Comparison of ENCODE assay signal across 32 cellular contexts in genomic region chr4:80911458-80911857, GRCh38.
DNase-seq lines count a peak whose midpoint lies in the region; ATAC-seq, FAIRE-seq and TF ChIP-seq lines count a peak whose summit lies in the region.
"Had no signal": no experiment of that assay in that cellular context is flagged by ENCODE, and none has a peak within 500 bp of the region (broad histone marks: within the 10 kb centered on the region; RNA-seq: fewer than 3 reads in every experiment).

No MANE protein-coding gene starts in this region.

- POLR2A ChIA-PET in GM12878 (lab: Charles Lee) = no interaction called here

- H2AFZ ChIP-seq in GM12878 (ENCODE audit: control insufficient read depth, low read depth, low read length) = no peak overlapping the region

- no peaks in the 10 kb centered on the region for H3K4me1 ChIP-seq in GM12878 (ENCODE audit: control insufficient read depth, insufficient read depth, low read length)
- H3K4me1 ChIP-seq: gastroesophageal sphincter, left ventricle myocardium inferior, right atrium auricular region had no signal

- H3K79me2 ChIP-seq in GM12878 (ENCODE audit: control insufficient read depth, insufficient read depth, low read length) = no peaks in the 10 kb centered on the region

- BruUV-seq in GM12878 (replicated peaks; lab: Mats Ljungman, UMichigan) = no TSS peak

- TF ChIP-seq EP300 in GM12878 (IDR thresholded peaks at IDR 0.05; ENCODE audit: borderline replicate concordance in 1 of 2, control insufficient read depth in 1 of 2, low read depth in 2 of 2, low read length in 2 of 2) = no peak

- H3K27me3 Mint-ChIP-seq in activated T-cell treated with anti-CD3 and anti-CD28 coated beads, Interleukin-2, amount 50 U/mL, for 72 hours (ENCODE audit: low read depth) = peaks cover 4% of the 10 kb centered on the region
- H3K27me3 Mint-ChIP-seq: activated CD4-positive, alpha-beta T cell treated with anti-CD3 and anti-CD28 coated beads, Interleukin-2, amount 10 ng/mL, durations not matched to agents 24 days and 14 days; B cell; dendritic cell treated with granulocyte-macrophage colony-stimulating factor and Interleukin-4, amounts not matched to agents 40 ng/mL and 50 ng/mL, for 4 days; naive thymus-derived CD8-positive, alpha-beta T cell; stimulated activated memory B cell treated with anti-CD40 and anti-IgM and Interleukin-4, amounts not matched to agents 10 μg/mL and 1 μg/mL and 100 μg/mL, for 72 hours had no signal

- H3K27me3 ChIP-seq in GM12878 (replicated peaks in 1 of 2; ENCODE audit: control insufficient read depth in 2 of 2, insufficient read depth in 2 of 2, low read length in 1 of 2) = no peaks in the 10 kb centered on the region
- H3K27me3 ChIP-seq: gastroesophageal sphincter, ovary, right atrium auricular region had no signal

- FAIRE-seq in GM12878 (lab: Jason Lieb, UNC) = no peak
- no peak for FAIRE-seq in H54 (lab: Jason Lieb, UNC)
- FAIRE-seq: A204.1, endometrium had no signal

- no peaks in the 10 kb centered on the region for H4K20me1 ChIP-seq in GM12878 (ENCODE audit: control insufficient read depth, insufficient read depth)

- no peak overlapping the region for H3K4me2 ChIP-seq in GM12878 (ENCODE audit: control insufficient read depth, insufficient read depth)

- H3K4me1 Mint-ChIP-seq in activated T-cell treated with anti-CD3 and anti-CD28 coated beads, Interleukin-2, amount 50 U/mL, for 72 hours (ENCODE audit: low read depth) = peaks cover 14% of the 10 kb centered on the region
- H3K4me1 Mint-ChIP-seq: activated naive CD4-positive, alpha-beta T cell treated with anti-CD3 and anti-CD28 coated beads, Interleukin-2, amount 50 U/mL, for 24 hours; mesothelial cell of epicardium had no signal

- no peak overlapping the region for H3K27ac ChIP-seq in GM12878 (ENCODE audit: control insufficient read depth, insufficient read depth)
- H3K27ac ChIP-seq: gastroesophageal sphincter, left ventricle myocardium inferior, ovary, right atrium auricular region, SK-N-MC, VCaP had no signal

- CTCF ChIA-PET in GM12878 (lab: Yijun Ruan, JAX) = interaction anchor here (0.8 to 1.0 kb wide), 3 partner anchors 15 to 39 kb away, joined by 3 to 4 read pairs (median 3); no protein-coding TSS in a partner anchor

- no peak for DNase-seq in activated T-cell treated with anti-CD3 and anti-CD28 coated beads, Interleukin-2, amount 50 U/mL, for 72 hours
- DNase-seq in activated T-cell treated with anti-CD3 and anti-CD28 coated beads for 4 hours = no peak
- DNase-seq in GM12878 (ENCODE audit: low read depth, low spot score) = no peak
- no peak for DNase-seq in GM13977 (ENCODE audit: low spot score)
- no peak for DNase-seq in H54 (ENCODE audit: insufficient read length, low spot score)
- DNase-seq: activated CD4-positive, alpha-beta T cell treated with anti-CD3 and anti-CD28 coated beads, Interleukin-2, amount 10 ng/mL, durations not matched to agents 24 days and 14 days; aorta; GDM1; HCEC 1CT; IMR-90; left ventricle myocardium inferior; naive thymus-derived CD8-positive, alpha-beta T cell; NCI-H1092 treated with DMSO at 0.1 percent for 48 hours; NCI-H187 treated with DMSO at 0.1 percent for 48 hours; NCI-H774; ovary; stimulated activated CD4-positive, alpha-beta T cell treated with anti-CD3 and anti-CD28 coated beads, Interleukin-2, amount 100 ng/mL, for 48 hours had no signal

- ATAC-seq in activated T-cell treated with anti-CD3 and anti-CD28 coated beads, Interleukin-2, amount 50 U/mL, for 72 hours (replicated peaks in 1 of 2) = peak; percentile 75
- ATAC-seq in GM21390 (IDR thresholded peaks at IDR 0.05; ENCODE audit: unreplicated experiment) = peak; percentile 37
- peak; percentile 73 for ATAC-seq in HG03175 (IDR thresholded peaks at IDR 0.05; ENCODE audit: unreplicated experiment)
- ATAC-seq in GM12878 = peak; percentile 76
- ATAC-seq in activated CD4-positive, CD25-positive, alpha-beta regulatory T cell treated with anti-CD3 and anti-CD28 coated beads, Interleukin-2, amount 50 U/mL, for 24 hours = no peak
- ATAC-seq: gastroesophageal sphincter; stimulated activated memory B cell treated with anti-CD40 and anti-IgM and Interleukin-4, amounts not matched to agents 10 μg/mL and 1 μg/mL and 100 μg/mL, for 72 hours had no signal

- no peak for TF ChIP-seq RAD21 in GM12878 (IDR thresholded peaks at IDR 0.05; ENCODE audit: insufficient read depth, low read depth, low read length)

- intact Hi-C loops in GM12878 (cut with micrococcal nuclease; ENCODE audit: unreplicated experiment) = no loop called here

- RAD21 ChIA-PET in GM12878 (lab: Charles Lee; ENCODE audit: unreplicated experiment) = interaction anchor here (0.9 kb wide), 1 partner anchor 14 kb away, joined by 3 read pairs; no protein-coding TSS in a partner anchor

- peaks cover 7 to 11% of the 10 kb centered on the region in 2 donors for H3K9me3 Mint-ChIP-seq in activated T-cell treated with anti-CD3 and anti-CD28 coated beads, Interleukin-2, amount 50 U/mL, for 72 hours

- TF ChIP-seq POLR2A in GM12878 (IDR thresholded peaks at IDR 0.05; ENCODE audit: low read depth, low read length) (no peak), H54 (IDR thresholded peaks at IDR 0.05; ENCODE audit: low read depth, low read length) (no peak)

- H3K4me3 ChIP-seq in GM12878 = no peak overlapping the region
- H3K4me3 ChIP-seq: gastroesophageal sphincter, left ventricle myocardium inferior, ovary, right atrium auricular region, SK-N-MC had no signal

- SMC1A ChIA-PET in GM12878 (lab: Charles Lee; ENCODE audit: uncharacterized antibody, unreplicated experiment) = interaction anchor here (1.2 to 4.3 kb wide), 3 partner anchors 13 to 93 kb away, joined by 3 to 18 read pairs (median 4); no protein-coding TSS in a partner anchor

- in situ Hi-C loops in GM12878 (cut with MboI) = no loop called here
- in situ Hi-C loops in GM13977 (cut with MboI; ENCODE audit: low pct_unique_long_range_greater_than_20kb, low sequenced_read_pairs, unreplicated experiment) = no loop called here

- TF ChIP-seq CTCF in GM12878 (IDR thresholded peaks at IDR 0.05 in 2 of 3, conservative IDR thresholded peaks at IDR 0.05 in 1 of 3; ENCODE audit: control insufficient read depth in 2 of 3, extremely low read depth in 1 of 3, insufficient read depth in 1 of 3, low read depth in 3 of 3, low read length in 3 of 3) (no peak), GM13977 (IDR thresholded peaks at IDR 0.05; ENCODE audit: extremely low read depth, insufficient read depth, missing control alignments) (no peak)

- H3K9ac ChIP-seq in GM12878 (ENCODE audit: control insufficient read depth, insufficient read depth, low read length) = no peak overlapping the region

- peaks cover 8 to 9% of the 10 kb centered on the region in 2 donors for H3K36me3 Mint-ChIP-seq in activated T-cell treated with anti-CD3 and anti-CD28 coated beads, Interleukin-2, amount 50 U/mL, for 72 hours (ENCODE audit: insufficient read depth in 2 of 2)
- H3K36me3 Mint-ChIP-seq: mesothelial cell of epicardium had no signal

- peaks cover 4% of the 10 kb centered on the region for H3K9me3 ChIP-seq in GM12878 (replicated peaks; ENCODE audit: control insufficient read depth, insufficient read depth, low read length)
- H3K9me3 ChIP-seq: ovary, right atrium auricular region had no signal

- peak overlapping the region; percentile 80 for H3K27ac Mint-ChIP-seq in activated T-cell treated with anti-CD3 and anti-CD28 coated beads, Interleukin-2, amount 50 U/mL, for 72 hours
- H3K27ac Mint-ChIP-seq: activated CD4-positive, alpha-beta T cell treated with anti-CD3 and anti-CD28 coated beads, Interleukin-2, amount 10 ng/mL, durations not matched to agents 24 days and 14 days; activated naive CD4-positive, alpha-beta T cell treated with anti-CD3 and anti-CD28 coated beads, Interleukin-2, amount 50 U/mL, for 24 hours; activated T-helper 1 cell treated with anti-CD3 and anti-CD28 coated beads, Interleukin-12 subunit alpha, Interleukin-12 subunit beta, Interleukin-2, Interleukin-4 antibody, amounts not matched to agents 30 ng/mL and 10 ng/mL and 1 ng/mL, durations not matched to agents 14 hours and 24 hours and 36 hours; B cell; dendritic cell treated with granulocyte-macrophage colony-stimulating factor and Interleukin-4, amounts not matched to agents 40 ng/mL and 50 ng/mL, for 4 days; mesothelial cell of epicardium; stimulated activated memory B cell treated with anti-CD40 and anti-IgM and Interleukin-4, amounts not matched to agents 10 μg/mL and 1 μg/mL and 100 μg/mL, for 72 hours had no signal

- no peak overlapping the region for H3K4me3 Mint-ChIP-seq in activated T-cell treated with anti-CD3 and anti-CD28 coated beads, Interleukin-2, amount 50 U/mL, for 72 hours
- H3K4me3 Mint-ChIP-seq: activated CD4-positive, alpha-beta T cell treated with anti-CD3 and anti-CD28 coated beads, Interleukin-2, amount 10 ng/mL, durations not matched to agents 24 days and 14 days; activated naive CD4-positive, alpha-beta T cell treated with anti-CD3 and anti-CD28 coated beads, Interleukin-2, amount 50 U/mL, for 24 hours; activated T-helper 1 cell treated with anti-CD3 and anti-CD28 coated beads, Interleukin-12 subunit alpha, Interleukin-12 subunit beta, Interleukin-2, Interleukin-4 antibody, amounts not matched to agents 30 ng/mL and 10 ng/mL and 1 ng/mL, durations not matched to agents 14 hours and 24 hours and 36 hours; B cell; dendritic cell treated with granulocyte-macrophage colony-stimulating factor and Interleukin-4, amounts not matched to agents 40 ng/mL and 50 ng/mL, for 4 days; mesothelial cell of epicardium; naive thymus-derived CD8-positive, alpha-beta T cell; stimulated activated memory B cell treated with anti-CD40 and anti-IgM and Interleukin-4, amounts not matched to agents 10 μg/mL and 1 μg/mL and 100 μg/mL, for 72 hours had no signal

- H3K36me3 ChIP-seq in GM12878 (ENCODE audit: control insufficient read depth in 2 of 2, insufficient read depth in 2 of 2, low read length in 1 of 2) = no peaks in the 10 kb centered on the region
- H3K36me3 ChIP-seq: gastroesophageal sphincter, left ventricle myocardium inferior, ovary, right atrium auricular region had no signal

TF ChIP-seq in GM12878, 131 proteins besides CTCF, POLR2A, EP300 and RAD21:
- TF ChIP-seq JUND (IDR thresholded peaks at IDR 0.05; ENCODE audit: low read depth, low read length) = no peak
- TF ChIP-seq IKZF2 (IDR thresholded peaks at IDR 0.05) = peak in 1 of 2 experiments; percentile 17; a peak in 1 of 4 replicates
- no peak for TF ChIP-seq CREM (IDR thresholded peaks at IDR 0.05; ENCODE audit: low read depth)
- TF ChIP-seq HDAC2 (IDR thresholded peaks at IDR 0.05) = no peak
- TF ChIP-seq RUNX3 (IDR thresholded peaks at IDR 0.05; ENCODE audit: low read length) = peak; percentile 81
- TF ChIP-seq BCL11A (IDR thresholded peaks at IDR 0.05; ENCODE audit: low read depth, low read length) = 0 out of 2 replicates have a peak, but pooled peaks have one; percentile 24
- TF ChIP-seq DPF2 (IDR thresholded peaks at IDR 0.05) = 0 out of 2 replicates have a peak, but pooled peaks have one; percentile 12
- peak; percentile 46 for TF ChIP-seq JUNB (IDR thresholded peaks at IDR 0.05)

Comparison
In these comparisons a context has a peak if more than half of its experiments do, and no peak if none do; other contexts are left out.
1. ATAC-seq: peak in activated T-cell treated with anti-CD3 and anti-CD28 coated beads, Interleukin-2, amount 50 U/mL, for 72 hours (2 of 2), GM21390 (single experiment), HG03175 (single experiment) and GM12878 (single experiment); none in activated CD4-positive, CD25-positive, alpha-beta regulatory T cell treated with anti-CD3 and anti-CD28 coated beads, Interleukin-2, amount 50 U/mL, for 24 hours (0 of 2).